Comparison of ENCODE assay signal across 1 cellular context in the genomic region with DNA sequence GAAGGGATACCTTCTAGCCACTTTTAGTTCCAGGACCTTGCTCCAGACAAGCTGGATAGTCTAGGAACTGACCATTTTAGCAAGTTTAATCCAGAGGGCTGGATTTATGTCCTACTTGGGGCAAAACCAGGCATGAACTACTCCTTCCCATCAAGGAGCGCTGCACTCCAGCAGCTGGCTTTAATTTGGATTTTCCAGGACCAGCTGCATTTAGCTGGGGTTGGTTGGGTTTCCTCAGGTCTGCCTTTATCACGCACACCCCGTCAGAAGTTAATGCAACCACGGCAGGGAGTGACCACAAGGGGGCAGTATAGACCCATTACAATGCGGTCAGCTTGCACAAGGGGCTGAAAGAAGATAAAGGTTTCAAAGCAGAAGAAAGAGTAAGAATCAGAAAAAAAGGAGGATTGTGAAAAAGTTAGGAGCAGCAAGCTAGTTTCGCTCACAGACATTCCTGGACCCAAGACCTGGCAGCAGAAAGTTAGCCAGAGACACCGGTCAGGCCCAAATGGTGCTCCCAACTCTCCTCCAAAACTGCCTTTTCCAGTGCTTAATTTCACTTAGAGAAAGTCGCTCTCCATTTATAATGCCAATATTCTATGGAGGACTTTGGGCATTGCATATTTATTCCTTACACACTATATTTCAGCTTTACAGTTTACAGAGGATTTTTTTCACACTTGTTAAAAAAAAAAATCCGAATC.
A peak's percentile ranks its signal among the peaks of the same experiment; 100 is the strongest.
TF ChIP-seq lines count a peak whose summit lies in the region.

No MANE protein-coding gene starts in this region.

TF ChIP-seq in GM12878, 131 proteins besides CTCF, POLR2A, EP300 and RAD21 (continued from another document):
- TF ChIP-seq, protein P1, sequence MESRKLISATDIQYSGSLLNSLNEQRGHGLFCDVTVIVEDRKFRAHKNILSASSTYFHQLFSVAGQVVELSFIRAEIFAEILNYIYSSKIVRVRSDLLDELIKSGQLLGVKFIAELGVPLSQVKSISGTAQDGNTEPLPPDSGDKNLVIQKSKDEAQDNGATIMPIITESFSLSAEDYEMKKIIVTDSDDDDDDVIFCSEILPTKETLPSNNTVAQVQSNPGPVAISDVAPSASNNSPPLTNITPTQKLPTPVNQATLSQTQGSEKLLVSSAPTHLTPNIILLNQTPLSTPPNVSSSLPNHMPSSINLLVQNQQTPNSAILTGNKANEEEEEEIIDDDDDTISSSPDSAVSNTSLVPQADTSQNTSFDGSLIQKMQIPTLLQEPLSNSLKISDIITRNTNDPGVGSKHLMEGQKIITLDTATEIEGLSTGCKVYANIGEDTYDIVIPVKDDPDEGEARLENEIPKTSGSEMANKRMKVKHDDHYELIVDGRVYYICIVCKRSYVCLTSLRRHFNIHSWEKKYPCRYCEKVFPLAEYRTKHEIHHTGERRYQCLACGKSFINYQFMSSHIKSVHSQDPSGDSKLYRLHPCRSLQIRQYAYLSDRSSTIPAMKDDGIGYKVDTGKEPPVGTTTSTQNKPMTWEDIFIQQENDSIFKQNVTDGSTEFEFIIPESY (IDR thresholded peaks at IDR 0.05) = no peak
- TF ChIP-seq, protein P2, sequence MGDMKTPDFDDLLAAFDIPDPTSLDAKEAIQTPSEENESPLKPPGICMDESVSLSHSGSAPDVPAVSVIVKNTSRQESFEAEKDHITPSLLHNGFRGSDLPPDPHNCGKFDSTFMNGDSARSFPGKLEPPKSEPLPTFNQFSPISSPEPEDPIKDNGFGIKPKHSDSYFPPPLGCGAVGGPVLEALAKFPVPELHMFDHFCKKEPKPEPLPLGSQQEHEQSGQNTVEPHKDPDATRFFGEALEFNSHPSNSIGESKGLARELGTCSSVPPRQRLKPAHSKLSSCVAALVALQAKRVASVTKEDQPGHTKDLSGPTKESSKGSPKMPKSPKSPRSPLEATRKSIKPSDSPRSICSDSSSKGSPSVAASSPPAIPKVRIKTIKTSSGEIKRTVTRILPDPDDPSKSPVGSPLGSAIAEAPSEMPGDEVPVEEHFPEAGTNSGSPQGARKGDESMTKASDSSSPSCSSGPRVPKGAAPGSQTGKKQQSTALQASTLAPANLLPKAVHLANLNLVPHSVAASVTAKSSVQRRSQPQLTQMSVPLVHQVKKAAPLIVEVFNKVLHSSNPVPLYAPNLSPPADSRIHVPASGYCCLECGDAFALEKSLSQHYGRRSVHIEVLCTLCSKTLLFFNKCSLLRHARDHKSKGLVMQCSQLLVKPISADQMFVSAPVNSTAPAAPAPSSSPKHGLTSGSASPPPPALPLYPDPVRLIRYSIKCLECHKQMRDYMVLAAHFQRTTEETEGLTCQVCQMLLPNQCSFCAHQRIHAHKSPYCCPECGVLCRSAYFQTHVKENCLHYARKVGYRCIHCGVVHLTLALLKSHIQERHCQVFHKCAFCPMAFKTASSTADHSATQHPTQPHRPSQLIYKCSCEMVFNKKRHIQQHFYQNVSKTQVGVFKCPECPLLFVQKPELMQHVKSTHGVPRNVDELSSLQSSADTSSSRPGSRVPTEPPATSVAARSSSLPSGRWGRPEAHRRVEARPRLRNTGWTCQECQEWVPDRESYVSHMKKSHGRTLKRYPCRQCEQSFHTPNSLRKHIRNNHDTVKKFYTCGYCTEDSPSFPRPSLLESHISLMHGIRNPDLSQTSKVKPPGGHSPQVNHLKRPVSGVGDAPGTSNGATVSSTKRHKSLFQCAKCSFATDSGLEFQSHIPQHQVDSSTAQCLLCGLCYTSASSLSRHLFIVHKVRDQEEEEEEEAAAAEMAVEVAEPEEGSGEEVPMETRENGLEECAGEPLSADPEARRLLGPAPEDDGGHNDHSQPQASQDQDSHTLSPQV (IDR thresholded peaks at IDR 0.05) = no peak
- TF ChIP-seq SMAD5 (IDR thresholded peaks at IDR 0.05; ENCODE audit: low read depth) (no peak), ATF7 (IDR thresholded peaks at IDR 0.05; ENCODE audit: low read depth) (no peak), SMC3 (IDR thresholded peaks at IDR 0.05; ENCODE audit: borderline replicate concordance, low read length) (peak; percentile 80), ETV6 (conservative IDR thresholded peaks at IDR 0.05 in 1 of 2, IDR thresholded peaks at IDR 0.05 in 1 of 2; ENCODE audit: borderline replicate concordance in 1 of 2, low read depth in 1 of 2) (no peak)
- TF ChIP-seq, protein P3, sequence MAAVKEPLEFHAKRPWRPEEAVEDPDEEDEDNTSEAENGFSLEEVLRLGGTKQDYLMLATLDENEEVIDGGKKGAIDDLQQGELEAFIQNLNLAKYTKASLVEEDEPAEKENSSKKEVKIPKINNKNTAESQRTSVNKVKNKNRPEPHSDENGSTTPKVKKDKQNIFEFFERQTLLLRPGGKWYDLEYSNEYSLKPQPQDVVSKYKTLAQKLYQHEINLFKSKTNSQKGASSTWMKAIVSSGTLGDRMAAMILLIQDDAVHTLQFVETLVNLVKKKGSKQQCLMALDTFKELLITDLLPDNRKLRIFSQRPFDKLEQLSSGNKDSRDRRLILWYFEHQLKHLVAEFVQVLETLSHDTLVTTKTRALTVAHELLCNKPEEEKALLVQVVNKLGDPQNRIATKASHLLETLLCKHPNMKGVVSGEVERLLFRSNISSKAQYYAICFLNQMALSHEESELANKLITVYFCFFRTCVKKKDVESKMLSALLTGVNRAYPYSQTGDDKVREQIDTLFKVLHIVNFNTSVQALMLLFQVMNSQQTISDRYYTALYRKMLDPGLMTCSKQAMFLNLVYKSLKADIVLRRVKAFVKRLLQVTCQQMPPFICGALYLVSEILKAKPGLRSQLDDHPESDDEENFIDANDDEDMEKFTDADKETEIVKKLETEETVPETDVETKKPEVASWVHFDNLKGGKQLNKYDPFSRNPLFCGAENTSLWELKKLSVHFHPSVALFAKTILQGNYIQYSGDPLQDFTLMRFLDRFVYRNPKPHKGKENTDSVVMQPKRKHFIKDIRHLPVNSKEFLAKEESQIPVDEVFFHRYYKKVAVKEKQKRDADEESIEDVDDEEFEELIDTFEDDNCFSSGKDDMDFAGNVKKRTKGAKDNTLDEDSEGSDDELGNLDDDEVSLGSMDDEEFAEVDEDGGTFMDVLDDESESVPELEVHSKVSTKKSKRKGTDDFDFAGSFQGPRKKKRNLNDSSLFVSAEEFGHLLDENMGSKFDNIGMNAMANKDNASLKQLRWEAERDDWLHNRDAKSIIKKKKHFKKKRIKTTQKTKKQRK (IDR thresholded peaks at IDR 0.05; ENCODE audit: low read depth, low read length) = no peak
- TF ChIP-seq, protein P4, sequence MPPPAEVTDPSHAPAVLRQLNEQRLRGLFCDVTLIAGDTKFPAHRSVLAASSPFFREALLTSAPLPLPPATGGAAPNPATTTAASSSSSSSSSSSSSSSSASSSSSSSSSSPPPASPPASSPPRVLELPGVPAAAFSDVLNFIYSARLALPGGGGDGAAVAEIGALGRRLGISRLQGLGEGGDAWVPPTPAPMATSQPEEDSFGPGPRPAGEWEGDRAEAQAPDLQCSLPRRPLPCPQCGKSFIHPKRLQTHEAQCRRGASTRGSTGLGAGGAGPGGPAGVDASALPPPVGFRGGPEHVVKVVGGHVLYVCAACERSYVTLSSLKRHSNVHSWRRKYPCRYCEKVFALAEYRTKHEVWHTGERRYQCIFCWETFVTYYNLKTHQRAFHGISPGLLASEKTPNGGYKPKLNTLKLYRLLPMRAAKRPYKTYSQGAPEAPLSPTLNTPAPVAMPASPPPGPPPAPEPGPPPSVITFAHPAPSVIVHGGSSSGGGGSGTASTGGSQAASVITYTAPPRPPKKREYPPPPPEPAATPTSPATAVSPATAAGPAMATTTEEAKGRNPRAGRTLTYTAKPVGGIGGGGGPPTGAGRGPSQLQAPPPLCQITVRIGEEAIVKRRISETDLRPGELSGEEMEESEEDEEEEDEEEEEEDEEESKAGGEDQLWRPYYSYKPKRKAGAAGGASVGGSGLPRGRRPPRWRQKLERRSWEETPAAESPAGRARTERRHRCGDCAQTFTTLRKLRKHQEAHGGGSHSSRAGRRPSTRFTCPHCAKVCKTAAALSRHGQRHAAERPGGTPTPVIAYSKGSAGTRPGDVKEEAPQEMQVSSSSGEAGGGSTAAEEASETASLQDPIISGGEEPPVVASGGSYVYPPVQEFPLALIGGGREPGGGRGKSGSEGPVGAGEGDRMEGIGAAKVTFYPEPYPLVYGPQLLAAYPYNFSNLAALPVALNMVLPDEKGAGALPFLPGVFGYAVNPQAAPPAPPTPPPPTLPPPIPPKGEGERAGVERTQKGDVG (CRISPR knock-in tag; IDR thresholded peaks at IDR 0.05) = no peak
- TF ChIP-seq, protein P5, sequence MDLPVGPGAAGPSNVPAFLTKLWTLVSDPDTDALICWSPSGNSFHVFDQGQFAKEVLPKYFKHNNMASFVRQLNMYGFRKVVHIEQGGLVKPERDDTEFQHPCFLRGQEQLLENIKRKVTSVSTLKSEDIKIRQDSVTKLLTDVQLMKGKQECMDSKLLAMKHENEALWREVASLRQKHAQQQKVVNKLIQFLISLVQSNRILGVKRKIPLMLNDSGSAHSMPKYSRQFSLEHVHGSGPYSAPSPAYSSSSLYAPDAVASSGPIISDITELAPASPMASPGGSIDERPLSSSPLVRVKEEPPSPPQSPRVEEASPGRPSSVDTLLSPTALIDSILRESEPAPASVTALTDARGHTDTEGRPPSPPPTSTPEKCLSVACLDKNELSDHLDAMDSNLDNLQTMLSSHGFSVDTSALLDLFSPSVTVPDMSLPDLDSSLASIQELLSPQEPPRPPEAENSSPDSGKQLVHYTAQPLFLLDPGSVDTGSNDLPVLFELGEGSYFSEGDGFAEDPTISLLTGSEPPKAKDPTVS (IDR thresholded peaks at IDR 0.05; ENCODE audit: low read depth, low read length) = no peak
- TF ChIP-seq, protein P6, sequence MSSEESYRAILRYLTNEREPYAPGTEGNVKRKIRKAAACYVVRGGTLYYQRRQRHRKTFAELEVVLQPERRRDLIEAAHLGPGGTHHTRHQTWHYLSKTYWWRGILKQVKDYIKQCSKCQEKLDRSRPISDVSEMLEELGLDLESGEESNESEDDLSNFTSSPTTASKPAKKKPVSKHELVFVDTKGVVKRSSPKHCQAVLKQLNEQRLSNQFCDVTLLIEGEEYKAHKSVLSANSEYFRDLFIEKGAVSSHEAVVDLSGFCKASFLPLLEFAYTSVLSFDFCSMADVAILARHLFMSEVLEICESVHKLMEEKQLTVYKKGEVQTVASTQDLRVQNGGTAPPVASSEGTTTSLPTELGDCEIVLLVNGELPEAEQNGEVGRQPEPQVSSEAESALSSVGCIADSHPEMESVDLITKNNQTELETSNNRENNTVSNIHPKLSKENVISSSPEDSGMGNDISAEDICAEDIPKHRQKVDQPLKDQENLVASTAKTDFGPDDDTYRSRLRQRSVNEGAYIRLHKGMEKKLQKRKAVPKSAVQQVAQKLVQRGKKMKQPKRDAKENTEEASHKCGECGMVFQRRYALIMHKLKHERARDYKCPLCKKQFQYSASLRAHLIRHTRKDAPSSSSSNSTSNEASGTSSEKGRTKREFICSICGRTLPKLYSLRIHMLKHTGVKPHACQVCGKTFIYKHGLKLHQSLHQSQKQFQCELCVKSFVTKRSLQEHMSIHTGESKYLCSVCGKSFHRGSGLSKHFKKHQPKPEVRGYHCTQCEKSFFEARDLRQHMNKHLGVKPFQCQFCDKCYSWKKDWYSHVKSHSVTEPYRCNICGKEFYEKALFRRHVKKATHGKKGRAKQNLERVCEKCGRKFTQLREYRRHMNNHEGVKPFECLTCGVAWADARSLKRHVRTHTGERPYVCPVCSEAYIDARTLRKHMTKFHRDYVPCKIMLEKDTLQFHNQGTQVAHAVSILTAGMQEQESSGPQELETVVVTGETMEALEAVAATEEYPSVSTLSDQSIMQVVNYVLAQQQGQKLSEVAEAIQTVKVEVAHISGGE (CRISPR knock-in tag; IDR thresholded peaks at IDR 0.05) = no peak
